22 cellular contexts compared by ENCODE assay signal in the genomic region with DNA sequence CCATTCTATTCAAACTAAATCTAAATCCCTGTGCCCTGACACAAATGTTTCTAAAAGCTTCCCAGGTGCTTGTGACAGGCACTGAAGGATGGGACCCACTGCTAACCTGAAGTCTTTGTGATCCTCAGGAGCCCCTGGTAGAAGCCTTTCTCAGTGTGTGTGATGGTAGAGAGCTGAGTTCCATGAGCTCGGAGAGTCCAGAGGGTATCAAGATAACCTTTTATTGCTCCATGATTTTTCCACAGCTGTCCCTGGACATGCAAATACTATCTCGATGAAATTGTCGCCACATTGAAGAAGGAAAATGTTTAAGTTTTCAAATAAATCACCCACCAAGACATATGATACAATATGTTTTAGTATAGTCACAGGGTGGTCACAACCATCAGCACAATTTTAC. TPM values are rescaled to one million over a fixed set of nuclear protein-coding genes. Genes with fewer than 3 reads are reported as not detected.
A peak's percentile ranks its signal among the peaks of the same experiment; 100 is the strongest.
DNase-seq lines count a peak whose midpoint lies in the region; ATAC-seq and TF ChIP-seq lines count a peak whose summit lies in the region.
"Had no signal": no experiment of that assay in that cellular context is flagged by ENCODE, and none has a peak within 500 bp of the region (broad histone marks: within the 10 kb centered on the region; RNA-seq: fewer than 3 reads in every experiment).

No MANE protein-coding gene starts in this region.

- ATAC-seq in left ventricle myocardium superior, result no peak
- no peak for ATAC-seq in GM19463 (IDR thresholded peaks at IDR 0.05; ENCODE audit: unreplicated experiment)
- ATAC-seq: HCT116 had no signal

- H3K4me3 ChIP-seq in left ventricle myocardium inferior, result no peak overlapping the region
- H3K4me3 ChIP-seq in mucosa of rectum (ENCODE audit: low read length in 2 of 2), result no peak overlapping the region
- no peak overlapping the region for H3K4me3 ChIP-seq in transverse colon
- H3K4me3 ChIP-seq in BE2C (ENCODE audit: low read depth, low read length), result no peak overlapping the region

- H3K4me1 Mint-ChIP-seq in immature natural killer cell, result peaks cover 74 to 98% of the 10 kb centered on the region in 2 donors

- TF ChIP-seq EP300 in transverse colon (IDR thresholded peaks at IDR 0.05; ENCODE audit: low read depth), result no peak

- peak overlapping the region; percentile 23 to 65 (median 50) for H3K27ac Mint-ChIP-seq in immature natural killer cell
- H3K27ac Mint-ChIP-seq: B cell had no signal

- intact Hi-C loops in left ventricle myocardium inferior (cut with micrococcal nuclease), result no loop called here
- intact Hi-C loops in left ventricle myocardium superior (cut with micrococcal nuclease), result no loop called here
- intact Hi-C loops in transverse colon (cut with DNase I; ENCODE audit: low total_unique reads), result no loop called here

- H3K27me3 ChIP-seq in left ventricle myocardium inferior (ENCODE audit: low read depth), result no peaks in the 10 kb centered on the region
- H3K27me3 ChIP-seq in mucosa of rectum (ENCODE audit: control insufficient read depth in 2 of 2, insufficient read depth in 2 of 2, low read length in 2 of 2), result no peaks in the 10 kb centered on the region
- H3K27me3 ChIP-seq in transverse colon, result no peaks in the 10 kb centered on the region
- no peaks in the 10 kb centered on the region for H3K27me3 ChIP-seq in BE2C

- H3K9me3 Mint-ChIP-seq in immature natural killer cell, result no peaks in the 10 kb centered on the region
- H3K9me3 Mint-ChIP-seq: CD14-positive monocyte; CD8-positive, alpha-beta memory T cell had no signal

- peaks cover 0 to 4% (median 0%) of the 10 kb centered on the region in 3 donors for H3K36me3 Mint-ChIP-seq in immature natural killer cell

- peaks cover 0 to under 1% (median 0%) of the 10 kb centered on the region in 3 donors for H3K27me3 Mint-ChIP-seq in immature natural killer cell (ENCODE audit: low read depth in 3 of 3)
- H3K27me3 Mint-ChIP-seq: B cell; CD8-positive, alpha-beta memory T cell had no signal

- TF ChIP-seq CTCF in left ventricle myocardium inferior (IDR thresholded peaks at IDR 0.05; ENCODE audit: borderline replicate concordance) (no peak), transverse colon (IDR thresholded peaks at IDR 0.05) (no peak), BE2C (IDR thresholded peaks at IDR 0.05; ENCODE audit: low read depth, low read length) (no peak)

- in situ Hi-C loops in transverse colon (cut with MboI; ENCODE audit: low pct_ligation_motif_present in 1 of 4, low pct_unique_long_range_greater_than_20kb in 1 of 4, low sequenced_read_pairs in 3 of 4), result no loop called here

- no peak overlapping the region for H3K4me3 Mint-ChIP-seq in immature natural killer cell
- H3K4me3 Mint-ChIP-seq: B cell, CD14-positive monocyte had no signal

- H3K9me3 ChIP-seq in left ventricle myocardium inferior (replicated peaks) (no peaks in the 10 kb centered on the region), mucosa of rectum (ENCODE audit: control insufficient read depth in 2 of 2, low read length in 2 of 2) (no peaks in the 10 kb centered on the region), transverse colon (no peaks in the 10 kb centered on the region), BE2C (no peaks in the 10 kb centered on the region)

- no peak overlapping the region for H3K9ac ChIP-seq in mucosa of rectum (ENCODE audit: low read depth in 1 of 2, low read length in 2 of 2)

- no peaks in the 10 kb centered on the region for H3K36me3 ChIP-seq in left ventricle myocardium inferior
- peaks cover 0 to 4% of the 10 kb centered on the region in 2 donors for H3K36me3 ChIP-seq in mucosa of rectum (ENCODE audit: control insufficient read depth in 2 of 2, insufficient read depth in 2 of 2, low read length in 2 of 2)
- H3K36me3 ChIP-seq in transverse colon, result no peaks in the 10 kb centered on the region
- no peaks in the 10 kb centered on the region for H3K36me3 ChIP-seq in BE2C

- WGBS in transverse colon (ENCODE audit: low coverage in 1 of 2), 2 donors, result 41 to 57% methylated on average over 3 of the region's 3 CpGs

- no peak for DNase-seq in left ventricle myocardium inferior
- DNase-seq in left ventricle myocardium superior, result no peak
- no peak for DNase-seq in immature natural killer cell
- DNase-seq in transverse colon, result no peak
- no peak for DNase-seq in stimulated activated CD4-positive, alpha-beta T cell treated with anti-CD3 and anti-CD28 coated beads, Interleukin-4, amount 100 ng/mL, for 1 hour
- no peak for DNase-seq in BE2C
- DNase-seq: CD8-positive, alpha-beta memory T cell; DMS79 treated with DMSO at 0.1 percent for 48 hours; GF-D8; Karpas-422; NCI-H1092 treated with DMSO at 0.1 percent for 48 hours; NCI-H1436 treated with DMSO at 0.1 percent for 48 hours; NCI-H187 treated with DMSO at 0.1 percent for 48 hours; NCI-H524; NCI-H748 treated with DMSO at 0.1 percent for 48 hours had no signal

- H3K4me1 ChIP-seq in left ventricle myocardium inferior, result peaks cover 58% of the 10 kb centered on the region
- H3K4me1 ChIP-seq in mucosa of rectum (ENCODE audit: control insufficient read depth in 2 of 2, insufficient read depth in 2 of 2, low read length in 2 of 2), result peaks cover 21 to 43% of the 10 kb centered on the region in 2 donors
- peaks cover 19 to 78% (median 58%) of the 10 kb centered on the region in 4 donors for H3K4me1 ChIP-seq in transverse colon
- no peaks in the 10 kb centered on the region for H3K4me1 ChIP-seq in BE2C

- TF ChIP-seq POLR2A in transverse colon (IDR thresholded peaks at IDR 0.05), result no peak

- peak overlapping the region; percentile 43 for H3K27ac ChIP-seq in left ventricle myocardium inferior (replicated peaks)
- peak overlapping the region; percentile 81 to 84 for H3K27ac ChIP-seq in mucosa of rectum (ENCODE audit: low read depth in 2 of 2, low read length in 2 of 2)
- H3K27ac ChIP-seq in transverse colon, result peak overlapping the region; percentile 79 to 87 (median 83)
- H3K27ac ChIP-seq: 22Rv1, HL-60 had no signal

RNA-seq across cellular contexts. Expression of gene CAST, which starts 7.7 kb away (rescaled TPM):
- total RNA-seq in left ventricle myocardium inferior (649 TPM), left ventricle myocardium superior (523 TPM), transverse colon (100 to 1,000 TPM; 237 to 556 (median 335) TPM)
- 100 to 1,000 TPM in 1 of 3 donors, 10 to 100 TPM in 2; 24.0 to 133 (median 59.9) TPM for polyA plus RNA-seq in immature natural killer cell
- 27.5 TPM for polyA plus RNA-seq in BE2C (2012; ENCODE audit: insufficient read depth, insufficient read length, low read depth)
